19 cellular contexts compared by ENCODE assay signal in the genomic region with DNA sequence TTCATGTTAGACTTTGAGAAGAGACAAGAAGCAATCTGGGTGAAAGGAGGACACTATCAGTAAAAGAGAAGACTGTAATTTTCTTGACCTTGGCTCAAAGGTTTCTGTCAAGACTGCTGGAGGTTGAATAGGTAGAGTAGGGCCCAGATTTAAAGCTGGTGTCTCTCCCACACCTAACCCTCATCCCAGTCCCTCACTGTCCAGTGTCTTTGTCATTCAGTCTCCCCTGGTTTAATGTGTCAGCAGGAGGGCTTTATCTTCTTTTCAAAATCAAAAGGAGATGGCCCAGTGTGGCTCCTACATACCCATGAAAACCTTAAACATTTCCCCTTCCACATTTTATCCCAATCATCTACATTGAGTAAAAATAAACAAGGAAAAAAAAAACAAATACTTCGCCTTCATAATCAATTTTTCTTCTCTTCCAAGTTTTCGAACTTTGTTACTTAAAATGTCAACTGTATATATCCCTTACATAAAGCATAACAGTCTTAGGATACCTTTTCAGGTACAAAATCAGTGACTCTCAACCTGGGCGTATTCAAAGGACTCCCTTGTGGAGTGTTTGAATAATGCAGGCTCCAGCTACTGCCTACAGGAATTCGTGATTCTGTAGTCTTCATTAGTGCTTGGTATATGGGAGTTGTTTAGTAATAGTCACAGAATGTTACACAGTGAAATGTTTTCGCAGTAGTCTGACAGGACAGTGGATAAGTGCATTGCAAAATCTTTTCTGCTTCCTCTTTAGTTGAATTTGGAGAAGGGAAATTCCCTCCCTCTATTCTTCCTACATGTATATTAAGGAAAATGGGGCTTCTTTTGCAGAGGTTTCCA.
DNase-seq lines count a peak whose midpoint lies in the region; ATAC-seq and TF ChIP-seq lines count a peak whose summit lies in the region.
"Had no signal": no experiment of that assay in that cellular context is flagged by ENCODE, and none has a peak within 500 bp of the region (broad histone marks: within the 10 kb centered on the region; RNA-seq: fewer than 3 reads in every experiment).

No MANE protein-coding gene starts in this region.

- H3K14ac ChIP-seq in IMR-90 (replicated peaks; ENCODE audit: low read depth, low read length): no peak overlapping the region

- H2BK5ac ChIP-seq in IMR-90 (ENCODE audit: low read depth, low read length, poor library complexity, severe bottlenecking): no peak overlapping the region
- H2BK5ac ChIP-seq in mesendoderm (ENCODE audit: low read length): no peak overlapping the region

- WGBS in IMR-90 (ENCODE audit: extremely low coverage in 2 of 2, insufficient read length in 1 of 2), 2 experiments: 100% methylated on average over 2 of the region's 5 CpGs; no CpG with 5 or more reads in 1 of the 2 experiments
- WGBS in endodermal cell (ENCODE audit: insufficient coverage in 1 of 2, insufficient read length in 1 of 2), 2 experiments: 47 to 58% methylated on average over 2 to 5 of the region's 5 CpGs
- WGBS in mesendoderm (ENCODE audit: extremely low coverage, insufficient coverage, low lambda C conversion rate): no CpG with 5 or more reads among the region's 5 CpGs

- H3K27ac ChIP-seq in IMR-90 (ENCODE audit: insufficient read depth, low read length) (no peak overlapping the region), endodermal cell (ENCODE audit: low read depth, low read length) (no peak overlapping the region), mesendoderm (ENCODE audit: low read depth, low read length) (no peak overlapping the region), ascending aorta (no peak overlapping the region)
- no peak overlapping the region for H3K27ac ChIP-seq in CD4-positive, alpha-beta memory T cell (ENCODE audit: low read depth, low read length)
- H3K27ac ChIP-seq: gastroesophageal sphincter, spleen, upper lobe of left lung had no signal

- DNase-seq in AG10803 (ENCODE audit: low read depth) (peak; percentile 47), IMR-90 (peak; percentile 19), endodermal cell (peak; percentile 61), mesendoderm (peak; percentile 62), NCI-H2107 (lab: John Stamatoyannopoulos, UW) (no peak), ascending aorta (ENCODE audit: low spot score in 2 of 2) (no peak), HUDEP-2 (lab: John Stamatoyannopoulos, UW; ENCODE audit: unreplicated experiment in 76 of 76) (no peak)
- no peak for DNase-seq in CD4-positive, alpha-beta memory T cell
- DNase-seq: activated CD4-positive, alpha-beta T cell treated with anti-CD3 and anti-CD28 coated beads, Interleukin-2, amount 50 U/mL, for 4 hours; activated naive CD8-positive, alpha-beta T cell treated with anti-CD3 and anti-CD28 coated beads for 36 hours; activated T-cell treated with anti-CD3 and anti-CD28 coated beads, Interleukin-2, amount 50 U/mL, for 48 hours; central memory CD4-positive, alpha-beta T cell; NCI-H524; occipital lobe; OCI-M1; spleen; stimulated activated naive CD4-positive, alpha-beta T cell; upper lobe of left lung had no signal

- H4K20me1 ChIP-seq in IMR-90 (ENCODE audit: insufficient read depth, low read length): no peaks in the 10 kb centered on the region

- no peak for TF ChIP-seq RAD21 in IMR-90 (IDR thresholded peaks at IDR 0.05; ENCODE audit: low read length)

- H3K4me1 Mint-ChIP-seq in endodermal cell: peaks cover 52% of the 10 kb centered on the region
- no peaks in the 10 kb centered on the region for H3K4me1 Mint-ChIP-seq in CD4-positive, alpha-beta memory T cell
- H3K4me1 Mint-ChIP-seq: activated naive CD8-positive, alpha-beta T cell treated with anti-CD3 and anti-CD28 coated beads for 36 hours had no signal

- H4K8ac ChIP-seq in IMR-90 (ENCODE audit: low read depth in 2 of 2, low read length in 2 of 2): no peak overlapping the region
- no peak overlapping the region for H4K8ac ChIP-seq in mesendoderm (ENCODE audit: low read depth, low read length)

- intact Hi-C loops in IMR-90 (cut with micrococcal nuclease): no loop called here
- intact Hi-C loops in CD4-positive, alpha-beta memory T cell (cut with micrococcal nuclease): no loop called here
- intact Hi-C loops in ascending aorta (cut with DNase I): loop anchor here (2.0 kb wide), 1 partner anchor 13 kb away; no protein-coding TSS in a partner anchor

- no peaks in the 10 kb centered on the region for H3K79me1 ChIP-seq in IMR-90 (ENCODE audit: low read depth in 1 of 2, low read length in 2 of 2)
- peaks cover 2% of the 10 kb centered on the region for H3K79me1 ChIP-seq in mesendoderm (ENCODE audit: low read length)

- H3K36me3 ChIP-seq in IMR-90 (ENCODE audit: control insufficient read depth, insufficient read depth, low read length): no peaks in the 10 kb centered on the region
- no peaks in the 10 kb centered on the region for H3K36me3 ChIP-seq in endodermal cell (ENCODE audit: control insufficient read depth, insufficient read depth, low read length)
- no peaks in the 10 kb centered on the region for H3K36me3 ChIP-seq in mesendoderm (ENCODE audit: control insufficient read depth, insufficient read depth, low read length)
- H3K36me3 ChIP-seq in CD4-positive, alpha-beta memory T cell (ENCODE audit: insufficient read depth, low read length): no peaks in the 10 kb centered on the region
- H3K36me3 ChIP-seq in ascending aorta: no peaks in the 10 kb centered on the region
- H3K36me3 ChIP-seq: gastroesophageal sphincter, spleen, upper lobe of left lung had no signal

- BruUV-seq in IMR-90 (replicated peaks; lab: Mats Ljungman, UMichigan): no TSS peak

- H3K18ac ChIP-seq in IMR-90 (ENCODE audit: low read depth, low read length) (no peak overlapping the region), mesendoderm (ENCODE audit: low read length) (peak overlapping the region; percentile 51)

- no peak overlapping the region for H3K4ac ChIP-seq in IMR-90 (ENCODE audit: low read depth, low read length)
- no peak overlapping the region for H3K4ac ChIP-seq in mesendoderm (ENCODE audit: low read depth, low read length)

- H3K36me3 Mint-ChIP-seq in endodermal cell (ENCODE audit: low read depth): no peaks in the 10 kb centered on the region
- no peaks in the 10 kb centered on the region for H3K36me3 Mint-ChIP-seq in CD4-positive, alpha-beta memory T cell
- H3K36me3 Mint-ChIP-seq: activated naive CD8-positive, alpha-beta T cell treated with anti-CD3 and anti-CD28 coated beads for 36 hours had no signal

- no peak overlapping the region for H3K4me3 Mint-ChIP-seq in endodermal cell
- H3K4me3 Mint-ChIP-seq in CD4-positive, alpha-beta memory T cell: no peak overlapping the region
- H3K4me3 Mint-ChIP-seq: activated naive CD8-positive, alpha-beta T cell treated with anti-CD3 and anti-CD28 coated beads for 36 hours had no signal

- H3K4me1 ChIP-seq in IMR-90 (ENCODE audit: control insufficient read depth, insufficient read depth, low read length) (no peaks in the 10 kb centered on the region), endodermal cell (ENCODE audit: control insufficient read depth, insufficient read depth, low read length) (no peaks in the 10 kb centered on the region), mesendoderm (ENCODE audit: control insufficient read depth, low read depth, low read length) (peaks cover 11% of the 10 kb centered on the region), ascending aorta (peaks cover 15 to 29% of the 10 kb centered on the region in 2 donors)
- H3K4me1 ChIP-seq in CD4-positive, alpha-beta memory T cell (ENCODE audit: insufficient read depth, low read length): no peaks in the 10 kb centered on the region
- H3K4me1 ChIP-seq: spleen, upper lobe of left lung had no signal

- H3K9me3 Mint-ChIP-seq in endodermal cell: no peaks in the 10 kb centered on the region
- H3K9me3 Mint-ChIP-seq in CD4-positive, alpha-beta memory T cell: peaks cover 0 to 5% (median 0%) of the 10 kb centered on the region in 8 donors
- H3K9me3 Mint-ChIP-seq: activated naive CD8-positive, alpha-beta T cell treated with anti-CD3 and anti-CD28 coated beads for 36 hours had no signal

- dilution Hi-C loops in IMR-90 (cut with HindIII; ENCODE audit: low sequenced_read_pairs, unreplicated experiment): no loop called here

- no peak for TF ChIP-seq POLR2A in IMR-90 (IDR thresholded peaks at IDR 0.05; ENCODE audit: low read depth, low read length)

- H3K9me1 ChIP-seq in IMR-90 (ENCODE audit: insufficient read depth, low read length): no peaks in the 10 kb centered on the region

- H3K4me3 ChIP-seq in AG10803 (ENCODE audit: low read length): no peak overlapping the region
- no peak overlapping the region for H3K4me3 ChIP-seq in IMR-90 (ENCODE audit: insufficient read depth, low read depth, low read length)
- no peak overlapping the region for H3K4me3 ChIP-seq in endodermal cell (ENCODE audit: low read length)
- H3K4me3 ChIP-seq in mesendoderm (ENCODE audit: low read length): no peak overlapping the region
- H3K4me3 ChIP-seq in CD4-positive, alpha-beta memory T cell (ENCODE audit: low read length in 2 of 2): no peak overlapping the region
- no peak overlapping the region for H3K4me3 ChIP-seq in ascending aorta
- H3K4me3 ChIP-seq: gastroesophageal sphincter, spleen, upper lobe of left lung had no signal

- no peak overlapping the region for H2AFZ ChIP-seq in IMR-90 (replicated peaks; ENCODE audit: low read length, poor library complexity)

- H3K4me2 ChIP-seq in IMR-90 (ENCODE audit: low read depth, low read length): no peak overlapping the region
- H3K4me2 ChIP-seq in mesendoderm (ENCODE audit: low read length): no peak overlapping the region

- no peak overlapping the region for H4K91ac ChIP-seq in IMR-90 (ENCODE audit: insufficient read depth, low read depth, low read length)

- no peaks in the 10 kb centered on the region for H3K27me3 Mint-ChIP-seq in endodermal cell (ENCODE audit: insufficient read depth)
- no peaks in the 10 kb centered on the region for H3K27me3 Mint-ChIP-seq in CD4-positive, alpha-beta memory T cell

- H3K23ac ChIP-seq in IMR-90 (ENCODE audit: low read depth, low read length) (no peak overlapping the region), mesendoderm (ENCODE audit: low read length) (no peak overlapping the region)

- in situ Hi-C loops in IMR-90 (cut with MboI; ENCODE audit: low sequenced_read_pairs): no loop called here

- H2BK20ac ChIP-seq in IMR-90 (ENCODE audit: low read depth, low read length): no peak overlapping the region

- H4K5ac ChIP-seq in IMR-90 (ENCODE audit: low read depth, low read length): no peak overlapping the region
- H4K5ac ChIP-seq in mesendoderm (ENCODE audit: low read length): no peak overlapping the region

- TF ChIP-seq CTCF in AG10803 (conservative IDR thresholded peaks at IDR 0.05; ENCODE audit: low read length) (peak; percentile 21), IMR-90 (conservative IDR thresholded peaks at IDR 0.05; ENCODE audit: low read depth, low read length) (no peak), endodermal cell (conservative IDR thresholded peaks at IDR 0.05) (peak; percentile 76), ascending aorta (IDR thresholded peaks at IDR 0.05) (no peak)

- H3K9me3 ChIP-seq in IMR-90 (ENCODE audit: control insufficient read depth, insufficient read depth, low read length) (no peaks in the 10 kb centered on the region), endodermal cell (ENCODE audit: control insufficient read depth, low read length) (no peaks in the 10 kb centered on the region), ascending aorta (no peaks in the 10 kb centered on the region)
- H3K9me3 ChIP-seq in CD4-positive, alpha-beta memory T cell (ENCODE audit: control insufficient read depth in 1 of 2, low read length in 2 of 2): no peaks in the 10 kb centered on the region
- H3K9me3 ChIP-seq: gastroesophageal sphincter, spleen, upper lobe of left lung had no signal

- H3K9ac ChIP-seq in IMR-90 (ENCODE audit: low read depth, low read length) (no peak overlapping the region), endodermal cell (ENCODE audit: extremely low read depth, low read length, poor library complexity, severe bottlenecking) (no peak overlapping the region), mesendoderm (ENCODE audit: low read length) (no peak overlapping the region)

- peaks cover 1% of the 10 kb centered on the region for H3K79me2 ChIP-seq in mesendoderm (ENCODE audit: control insufficient read depth, insufficient read depth, low read length)

- H3K56ac ChIP-seq in IMR-90 (ENCODE audit: extremely low read depth, insufficient read depth, low read length): no peak overlapping the region
- H3K56ac ChIP-seq in mesendoderm (ENCODE audit: low read length): no peak overlapping the region

- H3K27ac Mint-ChIP-seq in endodermal cell: peak overlapping the region; percentile 57
- no peak overlapping the region for H3K27ac Mint-ChIP-seq in CD4-positive, alpha-beta memory T cell
- H3K27ac Mint-ChIP-seq: activated naive CD8-positive, alpha-beta T cell treated with anti-CD3 and anti-CD28 coated beads for 36 hours had no signal

- no peak overlapping the region for H2AK5ac ChIP-seq in IMR-90 (ENCODE audit: low read depth, low read length)
- no peak overlapping the region for H2AK5ac ChIP-seq in mesendoderm (ENCODE audit: low read length)

- ATAC-seq in IMR-90 (ENCODE audit: low read depth): no peak
- ATAC-seq: gastroesophageal sphincter had no signal

- H2AK9ac ChIP-seq in IMR-90 (replicated peaks; ENCODE audit: low read depth, low read length, poor library complexity): no peak overlapping the region

- CTCF ChIA-PET in IMR-90 (lab: Yijun Ruan, JAX): no interaction called here
- CTCF ChIA-PET in CD4-positive, alpha-beta memory T cell (lab: Charles Lee; ENCODE audit: partially characterized antibody): no interaction called here

- POLR2A ChIA-PET in IMR-90 (lab: Charles Lee; ENCODE audit: unreplicated experiment): no interaction called here
- POLR2A ChIA-PET in CD4-positive, alpha-beta memory T cell (lab: Charles Lee; ENCODE audit: partially characterized antibody): no interaction called here

- H3K27me3 ChIP-seq in IMR-90 (ENCODE audit: control insufficient read depth, insufficient read depth, low read length) (no peaks in the 10 kb centered on the region; the same call in 1 of the 2 replicates), endodermal cell (ENCODE audit: control insufficient read depth, insufficient read depth, low read length, poor library complexity, severe bottlenecking) (no peaks in the 10 kb centered on the region), mesendoderm (ENCODE audit: insufficient read depth, low read length, poor library complexity) (no peaks in the 10 kb centered on the region), ascending aorta (no peaks in the 10 kb centered on the region)
- no peaks in the 10 kb centered on the region for H3K27me3 ChIP-seq in CD4-positive, alpha-beta memory T cell (ENCODE audit: insufficient read depth, low read length)
- H3K27me3 ChIP-seq: gastroesophageal sphincter, spleen, upper lobe of left lung had no signal

- H2BK15ac ChIP-seq in IMR-90 (ENCODE audit: low read depth, low read length): no peak overlapping the region
- no peak overlapping the region for H2BK15ac ChIP-seq in mesendoderm (replicated peaks; ENCODE audit: low read depth)

- no peak overlapping the region for H2BK120ac ChIP-seq in IMR-90 (ENCODE audit: low read depth, low read length)
- H2BK120ac ChIP-seq in mesendoderm (ENCODE audit: low read depth, low read length): no peak overlapping the region

Comparison
In these comparisons a context has a peak if more than half of its experiments do, and no peak if none do; other contexts are left out.
1. DNase-seq: peak in AG10803 (single experiment), IMR-90 (single experiment), endodermal cell (single experiment) and mesendoderm (single experiment); none in CD4-positive, alpha-beta memory T cell (0 of 5), NCI-H2107 (single experiment), ascending aorta (0 of 2) and HUDEP-2 (0 of 76).
2. CTCF ChIP-seq: peak in AG10803 (single experiment) and endodermal cell (single experiment); none in IMR-90 (single experiment) and ascending aorta (0 of 3).